20 cellular contexts compared by ENCODE assay signal in genomic region chr9:13111778-13112177, GRCh38.
DNase-seq lines count a peak whose midpoint lies in the region; ATAC-seq, FAIRE-seq and TF ChIP-seq lines count a peak whose summit lies in the region.
"Had no signal": no experiment of that assay in that cellular context is flagged by ENCODE, and none has a peak within 500 bp of the region (broad histone marks: within the 10 kb centered on the region; RNA-seq: fewer than 3 reads in every experiment).

No MANE protein-coding gene starts in this region.

- H3K27ac Mint-ChIP-seq in nephron progenitor cell: peak overlapping the region; percentile 14
- H3K27ac Mint-ChIP-seq: CD4-positive, alpha-beta T cell had no signal

- H3K27me3 ChIP-seq in liver (ENCODE audit: control insufficient read depth in 4 of 4, insufficient read depth in 4 of 4, low read length in 3 of 4): no peaks in the 10 kb centered on the region
- no peaks in the 10 kb centered on the region for H3K27me3 ChIP-seq in HepG2 (ENCODE audit: control insufficient read depth in 1 of 2, insufficient read depth in 2 of 2, low read length in 2 of 2)

- H3K27ac ChIP-seq in liver (ENCODE audit: low read depth in 1 of 2, low read length in 2 of 2): no peak overlapping the region
- H3K27ac ChIP-seq in HepG2 (ENCODE audit: extremely low read length, insufficient read depth, low read length): no peak overlapping the region
- H3K27ac ChIP-seq: 22Rv1, A549, C4-2B, HL-60 had no signal

- no peak for TF ChIP-seq POLR2A in HepG2 (IDR thresholded peaks at IDR 0.05; ENCODE audit: insufficient read depth in 1 of 2, low read depth in 2 of 2, low read length in 2 of 2)

- DNase-seq in HepG2 (ENCODE audit: low spot score) (no peak), fibroblast of mammary gland (ENCODE audit: low read depth) (peak; percentile 21), nephron progenitor cell (no peak), midbrain (lab: John Stamatoyannopoulos, UW) (no peak)
- DNase-seq in stimulated activated CD4-positive, alpha-beta T cell treated with anti-CD3 and anti-CD28 coated beads, Interleukin-4, amount 100 ng/mL, for 24 hours: no peak
- DNase-seq: AML-193; Caco-2; CD4-positive, alpha-beta T cell; GDM1; IMR-90 had no signal

- intact Hi-C loops in HepG2 (cut with micrococcal nuclease; ENCODE audit: unreplicated experiment): no loop called here

- BruUV-seq in HepG2 (replicated peaks; lab: Mats Ljungman, UMichigan): no TSS peak

- no peak overlapping the region for H3K4me3 ChIP-seq in liver (ENCODE audit: low read depth in 1 of 3, low read length in 3 of 3)
- H3K4me3 ChIP-seq in HepG2 (replicated peaks in 1 of 3; ENCODE audit: insufficient read depth in 1 of 3, low read depth in 2 of 3, low read length in 3 of 3): no peak overlapping the region
- H3K4me3 ChIP-seq in fibroblast of mammary gland (ENCODE audit: control insufficient read depth, low read depth, low read length): no peak overlapping the region
- H3K4me3 ChIP-seq: A549, HAP-1 had no signal

- 57% methylated on average over 2 of the region's 2 CpGs for WGBS in liver
- WGBS in HepG2 (ENCODE audit: low lambda C conversion rate): 91% methylated on average over 2 of the region's 2 CpGs

- H2AFZ ChIP-seq in HepG2 (ENCODE audit: low read length): no peak overlapping the region

- TF ChIP-seq RAD21 in liver (IDR thresholded peaks at IDR 0.05): no peak
- TF ChIP-seq RAD21 in HepG2 (CRISPR knock-in tag; IDR thresholded peaks at IDR 0.05): no peak

- no peak overlapping the region for H3K4me3 Mint-ChIP-seq in nephron progenitor cell
- H3K4me3 Mint-ChIP-seq: CD4-positive, alpha-beta T cell had no signal

- no peaks in the 10 kb centered on the region for H3K27me3 Mint-ChIP-seq in nephron progenitor cell (ENCODE audit: low read depth, poor library complexity)
- H3K27me3 Mint-ChIP-seq: CD4-positive, alpha-beta T cell had no signal

- H3K9me3 ChIP-seq in liver (ENCODE audit: control insufficient read depth in 4 of 4, low read length in 3 of 4) (no peaks in the 10 kb centered on the region), HepG2 (ENCODE audit: low read length) (no peaks in the 10 kb centered on the region)
- H3K9me3 ChIP-seq: A549, Caco-2, HAP-1 had no signal

- no peak overlapping the region for H3K4me2 ChIP-seq in HepG2 (ENCODE audit: low read depth, low read length)
- H3K4me2 ChIP-seq: A549 had no signal

- H3K4me1 Mint-ChIP-seq in nephron progenitor cell: no peaks in the 10 kb centered on the region

- H3K4me1 ChIP-seq in liver (ENCODE audit: control insufficient read depth in 4 of 4, insufficient read depth in 4 of 4, low read length in 3 of 4) (peaks cover 0 to 25% (median 22%) of the 10 kb centered on the region in 4 donors), HepG2 (ENCODE audit: insufficient read depth, low read length) (no peaks in the 10 kb centered on the region)
- H3K4me1 ChIP-seq: A549, Caco-2, HAP-1 had no signal

- TF ChIP-seq CTCF in liver (IDR thresholded peaks at IDR 0.05; ENCODE audit: low read depth, low read length, missing input control) (no peak), HepG2 (CRISPR knock-in tag; IDR thresholded peaks at IDR 0.05) (no peak), fibroblast of mammary gland (conservative IDR thresholded peaks at IDR 0.05; ENCODE audit: control insufficient read depth, insufficient read depth, low read depth, low read length) (no peak), nephron progenitor cell (IDR thresholded peaks at IDR 0.05) (no peak)

- CTCF ChIA-PET in HepG2 (lab: Yijun Ruan, JAX; ENCODE audit: low intra/inter-chr PET ratio, low total read pairs): no interaction called here

- POLR2A ChIA-PET in HepG2 (lab: Yijun Ruan, JAX): no interaction called here

- no peak for TF ChIP-seq EP300 in HepG2 (IDR thresholded peaks at IDR 0.05; ENCODE audit: low read depth in 2 of 2, low read length in 2 of 2)
- no peak for TF ChIP-seq EP300 in HepG2 (CRISPR knock-in tag; IDR thresholded peaks at IDR 0.05; ENCODE audit: borderline replicate concordance)

- H3K9ac ChIP-seq in liver (ENCODE audit: low read depth in 1 of 2, low read length in 2 of 2): no peak overlapping the region
- no peak overlapping the region for H3K9ac ChIP-seq in HepG2 (ENCODE audit: insufficient read depth, low read depth, low read length)

- H4K20me1 ChIP-seq in HepG2 (ENCODE audit: insufficient read depth, low read length): no peaks in the 10 kb centered on the region

- ATAC-seq in HepG2 (no peak), HG02840 (IDR thresholded peaks at IDR 0.05; ENCODE audit: low FRiP score, unreplicated experiment) (no peak)
- ATAC-seq: A549 had no signal

- H3K9me3 Mint-ChIP-seq in nephron progenitor cell: no peaks in the 10 kb centered on the region

- no peak for FAIRE-seq in HepG2 (lab: Jason Lieb, UNC)
- FAIRE-seq: A549, D721Med, GM12892, GM18507 had no signal

- H3K36me3 Mint-ChIP-seq in nephron progenitor cell (ENCODE audit: low read depth): peaks cover 57% of the 10 kb centered on the region

- no peaks in the 10 kb centered on the region for H3K79me2 ChIP-seq in HepG2 (ENCODE audit: insufficient read depth, low read length)

- in situ Hi-C loops in HepG2 (cut with HindIII; ENCODE audit: extremely low pct_ligation_motif_present, low pct_unique_long_range_greater_than_20kb): no loop called here

- H3K36me3 ChIP-seq in liver (ENCODE audit: control insufficient read depth in 4 of 4, insufficient read depth in 3 of 4, low read depth in 1 of 4, low read length in 3 of 4) (peaks cover 0 to 23% (median 14%) of the 10 kb centered on the region in 4 donors), HepG2 (replicated peaks in 1 of 2; ENCODE audit: control insufficient read depth in 1 of 2, insufficient read depth in 2 of 2, low read length in 2 of 2) (no peaks in the 10 kb centered on the region; a peak in 2 of 5 replicates)
- H3K36me3 ChIP-seq: HAP-1 had no signal

TF ChIP-seq in liver, 16 proteins besides CTCF, POLR2A, EP300 and RAD21:
- TF ChIP-seq HNF4A (conservative IDR thresholded peaks at IDR 0.05) (peak; percentile 48 to 51), HNF4G (IDR thresholded peaks at IDR 0.05) (no peak), RXRA (IDR thresholded peaks at IDR 0.05) (peak in 1 of 2 donors; percentile 10), SP1 (IDR thresholded peaks at IDR 0.05) (peak; percentile 13)

TF ChIP-seq in HepG2, 621 proteins besides CTCF, POLR2A, EP300 and RAD21:
- TF ChIP-seq NFKB2 (CRISPR knock-in tag; IDR thresholded peaks at IDR 0.05; ENCODE audit: borderline replicate concordance): no peak
- no peak for TF ChIP-seq SRY (CRISPR knock-in tag; IDR thresholded peaks at IDR 0.05)
- TF ChIP-seq, protein P1, sequence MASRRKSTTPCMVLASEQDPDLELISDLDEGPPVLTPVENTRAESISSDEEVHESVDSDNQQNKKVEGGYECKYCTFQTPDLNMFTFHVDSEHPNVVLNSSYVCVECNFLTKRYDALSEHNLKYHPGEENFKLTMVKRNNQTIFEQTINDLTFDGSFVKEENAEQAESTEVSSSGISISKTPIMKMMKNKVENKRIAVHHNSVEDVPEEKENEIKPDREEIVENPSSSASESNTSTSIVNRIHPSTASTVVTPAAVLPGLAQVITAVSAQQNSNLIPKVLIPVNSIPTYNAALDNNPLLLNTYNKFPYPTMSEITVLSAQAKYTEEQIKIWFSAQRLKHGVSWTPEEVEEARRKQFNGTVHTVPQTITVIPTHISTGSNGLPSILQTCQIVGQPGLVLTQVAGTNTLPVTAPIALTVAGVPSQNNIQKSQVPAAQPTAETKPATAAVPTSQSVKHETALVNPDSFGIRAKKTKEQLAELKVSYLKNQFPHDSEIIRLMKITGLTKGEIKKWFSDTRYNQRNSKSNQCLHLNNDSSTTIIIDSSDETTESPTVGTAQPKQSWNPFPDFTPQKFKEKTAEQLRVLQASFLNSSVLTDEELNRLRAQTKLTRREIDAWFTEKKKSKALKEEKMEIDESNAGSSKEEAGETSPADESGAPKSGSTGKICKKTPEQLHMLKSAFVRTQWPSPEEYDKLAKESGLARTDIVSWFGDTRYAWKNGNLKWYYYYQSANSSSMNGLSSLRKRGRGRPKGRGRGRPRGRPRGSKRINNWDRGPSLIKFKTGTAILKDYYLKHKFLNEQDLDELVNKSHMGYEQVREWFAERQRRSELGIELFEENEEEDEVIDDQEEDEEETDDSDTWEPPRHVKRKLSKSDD (CRISPR knock-in tag; IDR thresholded peaks at IDR 0.05; ENCODE audit: low read depth): no peak
- no peak for TF ChIP-seq GTF3A (CRISPR knock-in tag; conservative IDR thresholded peaks at IDR 0.05)
- TF ChIP-seq CBFB (CRISPR knock-in tag; IDR thresholded peaks at IDR 0.05): no peak
- TF ChIP-seq MXD3 (CRISPR knock-in tag; IDR thresholded peaks at IDR 0.05): no peak
- TF ChIP-seq GFI1 (CRISPR knock-in tag; IDR thresholded peaks at IDR 0.05; ENCODE audit: borderline replicate concordance): no peak
- no peak for TF ChIP-seq ZNF674 (CRISPR knock-in tag; IDR thresholded peaks at IDR 0.05; ENCODE audit: low read depth)
- no peak for TF ChIP-seq NFIB (CRISPR knock-in tag; IDR thresholded peaks at IDR 0.05; ENCODE audit: borderline replicate concordance)
TF ChIP-seq in HepG2: peak in this region for 0.
